ENCODE assay signal across 18 cellular contexts in the genomic region with DNA sequence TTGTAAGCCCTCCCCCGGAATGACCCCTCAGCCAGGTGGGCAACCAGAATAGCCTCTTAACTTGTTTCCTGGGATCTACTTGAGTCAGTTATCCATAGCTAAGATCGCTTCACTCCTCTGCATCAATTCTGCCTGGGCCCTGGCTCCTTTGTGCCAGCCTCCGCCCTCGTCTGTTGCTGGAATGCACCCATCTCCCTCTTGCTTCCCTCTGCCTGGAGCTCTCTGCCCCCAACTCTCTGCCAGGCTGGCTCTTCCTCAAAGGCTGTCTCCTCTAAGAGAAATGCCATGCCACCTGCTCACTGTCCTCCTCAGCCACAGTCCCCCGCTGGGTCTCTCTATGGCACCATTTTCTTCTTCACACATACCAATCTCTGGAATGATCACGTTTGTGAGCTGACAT.
DNase-seq lines count a peak whose midpoint lies in the region; ATAC-seq and TF ChIP-seq lines count a peak whose summit lies in the region.
"Had no signal": no experiment of that assay in that cellular context is flagged by ENCODE, and none has a peak within 500 bp of the region (broad histone marks: within the 10 kb centered on the region; RNA-seq: fewer than 3 reads in every experiment).

No MANE protein-coding gene starts in this region.

- no peak overlapping the region for H3K27ac ChIP-seq in mesenchymal stem cell (ENCODE audit: low read length, poor library complexity, severe bottlenecking)
- H3K27ac ChIP-seq in suprapubic skin: no peak overlapping the region
- H3K27ac ChIP-seq: BLaER1, HL-60 had no signal

- H3K36me3 Mint-ChIP-seq in activated CD8-positive, alpha-beta memory T cell treated with anti-CD3 and anti-CD28 coated beads, Interleukin-2, amount 10 ng/mL, durations not matched to agents 7 days and 5 days: no peaks in the 10 kb centered on the region
- H3K36me3 Mint-ChIP-seq in mesothelial cell of epicardium (peaks cover 28% of the 10 kb centered on the region), progenitor cell of endocrine pancreas (ENCODE audit: insufficient read depth) (no peaks in the 10 kb centered on the region)
- H3K36me3 Mint-ChIP-seq: CD8-positive, alpha-beta memory T cell had no signal

- H3K4ac ChIP-seq in mesenchymal stem cell (ENCODE audit: low read depth in 1 of 2, low read length in 2 of 2): no peak overlapping the region

- H3K14ac ChIP-seq in mesenchymal stem cell (ENCODE audit: low read length in 2 of 2): no peak overlapping the region

- no peak overlapping the region for H3K9ac ChIP-seq in mesenchymal stem cell (ENCODE audit: low read length)
- H3K9ac ChIP-seq: BLaER1 had no signal

- no peaks in the 10 kb centered on the region for H3K9me3 ChIP-seq in mesenchymal stem cell (ENCODE audit: control insufficient read depth, low read length)
- no peaks in the 10 kb centered on the region for H3K9me3 ChIP-seq in suprapubic skin
- H3K9me3 ChIP-seq: BLaER1, Caco-2, HAP-1 had no signal

- TF ChIP-seq CTCF in mesothelial cell of epicardium (IDR thresholded peaks at IDR 0.05; ENCODE audit: unreplicated experiment): no peak
- TF ChIP-seq CTCF in progenitor cell of endocrine pancreas (IDR thresholded peaks at IDR 0.05; ENCODE audit: unreplicated experiment): no peak
- TF ChIP-seq CTCF in suprapubic skin (IDR thresholded peaks at IDR 0.05): no peak

- ATAC-seq in activated CD8-positive, alpha-beta memory T cell treated with anti-CD3 and anti-CD28 coated beads, Interleukin-2, amount 10 ng/mL, durations not matched to agents 7 days and 5 days: no peak
- no peak for ATAC-seq in HG03039 (IDR thresholded peaks at IDR 0.05; ENCODE audit: unreplicated experiment)

- H3K4me3 ChIP-seq in mesenchymal stem cell (ENCODE audit: insufficient read depth in 1 of 2, low read depth in 1 of 2, low read length in 2 of 2) (no peak overlapping the region), suprapubic skin (no peak overlapping the region)
- H3K4me3 ChIP-seq: BLaER1, HAP-1 had no signal

- H2BK120ac ChIP-seq in mesenchymal stem cell (ENCODE audit: low read depth, low read length): no peak overlapping the region

- no peaks in the 10 kb centered on the region for H3K27me3 Mint-ChIP-seq in activated CD8-positive, alpha-beta memory T cell treated with anti-CD3 and anti-CD28 coated beads, Interleukin-2, amount 10 ng/mL, durations not matched to agents 7 days and 5 days
- no peaks in the 10 kb centered on the region for H3K27me3 Mint-ChIP-seq in mesothelial cell of epicardium (ENCODE audit: low read depth)
- peaks cover 11% of the 10 kb centered on the region for H3K27me3 Mint-ChIP-seq in progenitor cell of endocrine pancreas

- no peaks in the 10 kb centered on the region for H3K4me1 ChIP-seq in mesenchymal stem cell (ENCODE audit: control insufficient read depth, insufficient read depth, low read depth, low read length)
- H3K4me1 ChIP-seq in suprapubic skin: no peaks in the 10 kb centered on the region
- H3K4me1 ChIP-seq: Caco-2, HAP-1 had no signal

- no peak overlapping the region for H3K27ac Mint-ChIP-seq in activated CD8-positive, alpha-beta memory T cell treated with anti-CD3 and anti-CD28 coated beads, Interleukin-2, amount 10 ng/mL, durations not matched to agents 7 days and 5 days
- peak overlapping the region; percentile 19 for H3K27ac Mint-ChIP-seq in mesothelial cell of epicardium
- H3K27ac Mint-ChIP-seq in progenitor cell of endocrine pancreas: peak overlapping the region; percentile 29
- H3K27ac Mint-ChIP-seq: HFFc6 had no signal

- no peak overlapping the region for H2BK15ac ChIP-seq in mesenchymal stem cell (ENCODE audit: low read depth, poor library complexity, severe bottlenecking)

- no peak overlapping the region for H3K4me2 ChIP-seq in mesenchymal stem cell (ENCODE audit: low read length, poor library complexity, severe bottlenecking)
- H3K4me2 ChIP-seq: BLaER1 had no signal

- H4K8ac ChIP-seq in mesenchymal stem cell (ENCODE audit: low read length): no peak overlapping the region

- H2AFZ ChIP-seq in mesenchymal stem cell (ENCODE audit: low read depth, low read length): no peak overlapping the region

- no peaks in the 10 kb centered on the region for H3K79me1 ChIP-seq in mesenchymal stem cell (replicated peaks; ENCODE audit: low read length, poor library complexity, severe bottlenecking)

- H3K27me3 ChIP-seq in mesenchymal stem cell (ENCODE audit: control insufficient read depth in 1 of 2, insufficient read depth in 1 of 2, low read length in 2 of 2) (peaks cover 0 to 15% of the 10 kb centered on the region in 2 experiments), suprapubic skin (no peaks in the 10 kb centered on the region)
- H3K27me3 ChIP-seq: BLaER1 had no signal

- no peak overlapping the region for H3K4me3 Mint-ChIP-seq in activated CD8-positive, alpha-beta memory T cell treated with anti-CD3 and anti-CD28 coated beads, Interleukin-2, amount 10 ng/mL, durations not matched to agents 7 days and 5 days
- H3K4me3 Mint-ChIP-seq in mesothelial cell of epicardium (no peak overlapping the region), progenitor cell of endocrine pancreas (ENCODE audit: low read depth) (no peak overlapping the region)
- H3K4me3 Mint-ChIP-seq: CD8-positive, alpha-beta memory T cell; HFFc6 had no signal

- no peak for TF ChIP-seq EP300 in suprapubic skin (IDR thresholded peaks at IDR 0.05)

- H2BK12ac ChIP-seq in mesenchymal stem cell (ENCODE audit: low read length in 2 of 2): no peak overlapping the region

- H3K18ac ChIP-seq in mesenchymal stem cell (ENCODE audit: low read depth in 1 of 2, low read length in 2 of 2): no peak overlapping the region

- no peak for TF ChIP-seq POLR2A in suprapubic skin (IDR thresholded peaks at IDR 0.05)

- no peak overlapping the region for H4K91ac ChIP-seq in mesenchymal stem cell (ENCODE audit: low read length)

- no peak overlapping the region for H2BK5ac ChIP-seq in mesenchymal stem cell (ENCODE audit: low read depth, low read length, poor library complexity, severe bottlenecking)

- CTCF ChIA-PET in activated CD8-positive, alpha-beta memory T cell treated with anti-CD3 and anti-CD28 coated beads, Interleukin-2, amount 10 ng/mL, durations not matched to agents 7 days and 5 days (lab: Charles Lee): no interaction called here

- peak; percentile 4 for DNase-seq in activated effector memory CD4-positive, alpha-beta T cell treated with anti-CD3 and anti-CD28 coated beads, Interleukin-2, amount 50 U/mL, for 16 hours
- DNase-seq in activated effector memory CD4-positive, alpha-beta T cell treated with Interleukin-2 at 50 U/mL for 16 hours: no peak
- peak; percentile 5 for DNase-seq in activated CD8-positive, alpha-beta memory T cell treated with anti-CD3 and anti-CD28 coated beads, Interleukin-2, amount 10 ng/mL, durations not matched to agents 7 days and 5 days
- no peak for DNase-seq in mesothelial cell of epicardium (ENCODE audit: low spot score in 2 of 2, unreplicated experiment in 2 of 2)
- DNase-seq in progenitor cell of endocrine pancreas (ENCODE audit: low spot score, unreplicated experiment): no peak
- DNase-seq in mesenchymal stem cell: no peak
- DNase-seq in suprapubic skin (ENCODE audit: low spot score in 2 of 2): no peak
- DNase-seq: 8988T; AML-193; CD8-positive, alpha-beta memory T cell; DND-41; GDM1; HFFc6 had no signal

- 81% methylated on average over 5 of the region's 6 CpGs for WGBS in mesenchymal stem cell
- WGBS in suprapubic skin: 88% methylated on average over 6 of the region's 6 CpGs

- no peak overlapping the region for H2AK5ac ChIP-seq in mesenchymal stem cell (ENCODE audit: low read length, severe bottlenecking)

- H3K36me3 ChIP-seq in mesenchymal stem cell (ENCODE audit: control insufficient read depth in 1 of 2, insufficient read depth in 2 of 2, low read depth in 1 of 2, low read length in 2 of 2) (no peaks in the 10 kb centered on the region), suprapubic skin (no peaks in the 10 kb centered on the region)
- H3K36me3 ChIP-seq: BLaER1, HAP-1 had no signal

- no peaks in the 10 kb centered on the region for H3K9me3 Mint-ChIP-seq in activated CD8-positive, alpha-beta memory T cell treated with anti-CD3 and anti-CD28 coated beads, Interleukin-2, amount 10 ng/mL, durations not matched to agents 7 days and 5 days (ENCODE audit: low read depth)
- H3K9me3 Mint-ChIP-seq in mesothelial cell of epicardium (peaks cover 13% of the 10 kb centered on the region), progenitor cell of endocrine pancreas (ENCODE audit: low read depth) (no peaks in the 10 kb centered on the region)
- H3K9me3 Mint-ChIP-seq: CD8-positive, alpha-beta memory T cell had no signal

- H3K23ac ChIP-seq in mesenchymal stem cell (ENCODE audit: low read length in 2 of 2): no peak overlapping the region

- H3K4me1 Mint-ChIP-seq in activated CD8-positive, alpha-beta memory T cell treated with anti-CD3 and anti-CD28 coated beads, Interleukin-2, amount 10 ng/mL, durations not matched to agents 7 days and 5 days: no peaks in the 10 kb centered on the region
- H3K4me1 Mint-ChIP-seq in mesothelial cell of epicardium: peaks cover 22% of the 10 kb centered on the region
- no peaks in the 10 kb centered on the region for H3K4me1 Mint-ChIP-seq in progenitor cell of endocrine pancreas (ENCODE audit: low read depth)
- H3K4me1 Mint-ChIP-seq: CD8-positive, alpha-beta memory T cell had no signal

Comparison
In these comparisons a context has a peak if more than half of its experiments do, and no peak if none do; other contexts are left out.
1. DNase-seq: peak in activated effector memory CD4-positive, alpha-beta T cell treated with anti-CD3 and anti-CD28 coated beads, Interleukin-2, amount 50 U/mL, for 16 hours (single experiment) and activated CD8-positive, alpha-beta memory T cell treated with anti-CD3 and anti-CD28 coated beads, Interleukin-2, amount 10 ng/mL, durations not matched to agents 7 days and 5 days (single experiment); none in activated effector memory CD4-positive, alpha-beta T cell treated with Interleukin-2 at 50 U/mL for 16 hours (single experiment), mesothelial cell of epicardium (0 of 2), progenitor cell of endocrine pancreas (single experiment), mesenchymal stem cell (single experiment) and suprapubic skin (0 of 2).